Comparison of ENCODE assay signal across 1 cellular context in the genomic region with DNA sequence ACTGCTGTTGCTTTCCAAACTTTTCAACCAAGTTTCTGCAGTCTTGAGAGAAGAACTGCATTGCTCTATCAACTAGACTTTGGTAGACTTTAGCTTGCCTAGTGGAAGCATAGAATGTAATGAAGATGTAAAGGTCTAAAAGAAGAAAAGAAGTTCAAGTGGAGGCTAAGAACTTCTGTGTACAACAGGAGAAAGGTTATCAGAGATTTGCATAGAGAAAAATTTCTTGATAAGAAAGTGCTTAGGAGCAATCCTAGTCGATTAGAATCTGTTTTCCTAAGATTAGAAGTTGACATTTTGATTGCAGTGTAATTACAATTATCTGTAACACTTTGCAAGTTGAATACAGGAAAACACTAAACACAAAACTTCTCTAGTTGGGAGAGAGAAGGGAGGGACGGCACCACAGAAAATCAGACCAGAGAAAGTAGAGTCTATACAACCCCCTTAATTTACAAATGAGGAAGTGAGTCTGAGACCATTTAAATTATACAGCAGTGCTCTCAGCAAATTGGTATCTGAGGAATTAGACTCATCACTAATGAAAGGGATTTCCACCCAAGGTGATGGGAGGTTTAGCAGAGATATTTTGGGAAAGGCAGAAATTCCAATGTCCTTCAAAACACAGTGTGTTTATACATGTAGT.
TF ChIP-seq lines count a peak whose summit lies in the region.

No MANE protein-coding gene starts in this region.

TF ChIP-seq in GM12878, 131 proteins besides CTCF, POLR2A, EP300 and RAD21 (continued from another document):
- TF ChIP-seq, protein P1, sequence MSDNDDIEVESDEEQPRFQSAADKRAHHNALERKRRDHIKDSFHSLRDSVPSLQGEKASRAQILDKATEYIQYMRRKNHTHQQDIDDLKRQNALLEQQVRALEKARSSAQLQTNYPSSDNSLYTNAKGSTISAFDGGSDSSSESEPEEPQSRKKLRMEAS (IDR thresholded peaks at IDR 0.05; ENCODE audit: low read depth, low read length), result no peak
- TF ChIP-seq ETV6 (conservative IDR thresholded peaks at IDR 0.05 in 1 of 2, IDR thresholded peaks at IDR 0.05 in 1 of 2; ENCODE audit: borderline replicate concordance in 1 of 2, low read depth in 1 of 2) (no peak; a peak in 1 of 4 replicates), SMC3 (IDR thresholded peaks at IDR 0.05; ENCODE audit: borderline replicate concordance, low read length) (no peak), IKZF2 (IDR thresholded peaks at IDR 0.05) (peak; percentile 81 to 83), MTA2 (IDR thresholded peaks at IDR 0.05; ENCODE audit: low read depth) (peak; percentile 95), FOXM1 (IDR thresholded peaks at IDR 0.05; ENCODE audit: low read depth, low read length) (0 out of 2 replicates have a peak, but pooled peaks have one; percentile 21), RELA (IDR thresholded peaks at IDR 0.05; ENCODE audit: borderline replicate concordance, partially characterized antibody) (no peak), SKIL (IDR thresholded peaks at IDR 0.05; ENCODE audit: low read depth, poor library complexity, severe bottlenecking) (peak; percentile 48), BHLHE40 (IDR thresholded peaks at IDR 0.05; ENCODE audit: borderline replicate concordance in 1 of 2, low read depth in 2 of 2, low read length in 1 of 2) (0 out of 4 replicates have a peak, but pooled peaks of 1 of the 2 experiments have one; percentile 7), MEF2A (IDR thresholded peaks at IDR 0.05; ENCODE audit: insufficient read depth, low read depth, low read length) (0 out of 2 replicates have a peak, but pooled peaks have one; percentile 2), NFIC (IDR thresholded peaks at IDR 0.05; ENCODE audit: low read depth, low read length) (peak; percentile 23; the same call in 1 of the 2 replicates), CREM (IDR thresholded peaks at IDR 0.05; ENCODE audit: low read depth) (no peak), DPF2 (IDR thresholded peaks at IDR 0.05) (peak; percentile 64), MLLT1 (IDR thresholded peaks at IDR 0.05) (no peak), BACH1 (IDR thresholded peaks at IDR 0.05; ENCODE audit: borderline replicate concordance) (peak; percentile 49; the same call in 1 of the 2 replicates), POU2F2 (IDR thresholded peaks at IDR 0.05; ENCODE audit: borderline replicate concordance, low read depth, low read length) (0 out of 3 replicates have a peak, but pooled peaks have one; percentile 3), POLR2AphosphoS5 (IDR thresholded peaks at IDR 0.05; ENCODE audit: low read length) (no peak), STAT3 (IDR thresholded peaks at IDR 0.05; ENCODE audit: low read depth, low read length) (no peak), TBL1XR1 (IDR thresholded peaks at IDR 0.05; ENCODE audit: low read depth, low read length) (no peak), RCOR1 (conservative IDR thresholded peaks at IDR 0.05; ENCODE audit: low read depth, low read length) (no peak), EED (IDR thresholded peaks at IDR 0.05; ENCODE audit: low read depth) (no peak), PAX5 (IDR thresholded peaks at IDR 0.05; ENCODE audit: borderline replicate concordance, low read depth, low read length) (no peak), HDAC2 (IDR thresholded peaks at IDR 0.05) (no peak), RBBP5 (conservative IDR thresholded peaks at IDR 0.05) (no peak)
- TF ChIP-seq, protein P2, sequence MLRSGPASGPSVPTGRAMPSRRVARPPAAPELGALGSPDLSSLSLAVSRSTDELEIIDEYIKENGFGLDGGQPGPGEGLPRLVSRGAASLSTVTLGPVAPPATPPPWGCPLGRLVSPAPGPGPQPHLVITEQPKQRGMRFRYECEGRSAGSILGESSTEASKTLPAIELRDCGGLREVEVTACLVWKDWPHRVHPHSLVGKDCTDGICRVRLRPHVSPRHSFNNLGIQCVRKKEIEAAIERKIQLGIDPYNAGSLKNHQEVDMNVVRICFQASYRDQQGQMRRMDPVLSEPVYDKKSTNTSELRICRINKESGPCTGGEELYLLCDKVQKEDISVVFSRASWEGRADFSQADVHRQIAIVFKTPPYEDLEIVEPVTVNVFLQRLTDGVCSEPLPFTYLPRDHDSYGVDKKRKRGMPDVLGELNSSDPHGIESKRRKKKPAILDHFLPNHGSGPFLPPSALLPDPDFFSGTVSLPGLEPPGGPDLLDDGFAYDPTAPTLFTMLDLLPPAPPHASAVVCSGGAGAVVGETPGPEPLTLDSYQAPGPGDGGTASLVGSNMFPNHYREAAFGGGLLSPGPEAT (IDR thresholded peaks at IDR 0.05; ENCODE audit: low read depth), result peak; percentile 76
